ENCODE assay signal across 27 cellular contexts in the genomic region with DNA sequence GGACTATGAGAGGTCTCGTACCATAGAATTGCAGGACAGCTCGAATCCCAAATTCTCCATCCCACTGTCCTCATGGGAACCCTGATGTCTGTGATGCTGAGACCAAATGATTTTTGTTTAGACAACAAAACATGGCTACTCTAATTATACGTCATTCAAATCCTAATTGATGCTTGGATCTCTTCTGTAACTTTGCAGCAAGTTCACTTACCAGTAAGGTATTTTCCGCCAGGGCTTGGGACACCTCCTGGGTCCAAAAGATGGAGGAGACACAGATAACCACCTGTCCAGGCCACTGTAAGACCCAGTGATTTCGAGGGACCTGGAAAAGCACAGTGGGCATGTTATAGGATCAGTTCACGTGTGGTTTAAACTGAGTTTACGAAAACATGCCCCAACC.
"Had no signal": no experiment of that assay in that cellular context is flagged by ENCODE, and none has a peak within 500 bp of the region (broad histone marks: within the 10 kb centered on the region; RNA-seq: fewer than 3 reads in every experiment).

No MANE protein-coding gene starts in this region.

- H3K4me1 ChIP-seq: stomach, suprapubic skin, testis, thyroid gland, tibial artery, tibial nerve, transverse colon, upper lobe of left lung, upper lobe of right lung, uterus, vagina had no signal

- DNase-seq: stimulated activated CD4-positive, alpha-beta T cell treated with anti-CD3 and anti-CD28 coated beads, Interleukin-2, amount 100 ng/mL, for 48 hours; stimulated activated CD4-positive, alpha-beta T cell treated with anti-CD3 and anti-CD28 coated beads, Interleukin-4, amount 100 ng/mL, for 1 hour; stimulated activated CD4-positive, alpha-beta T cell treated with anti-CD3 and anti-CD28 coated beads, Interleukin-4, amount 100 ng/mL, for 24 hours; stimulated activated CD4-positive, alpha-beta T cell treated with anti-CD3 and anti-CD28 coated beads, Interleukin-4, amount 100 ng/mL, for 4 hours; stimulated activated CD8-positive, alpha-beta memory T cell treated with anti-CD3 and anti-CD28 coated beads, Interleukin-4, amount 100 ng/mL, for 48 hours; stimulated activated naive B cell treated with anti-CD40 and anti-IgM and Interleukin-4, amounts not matched to agents 10 μg/mL and 1 μg/mL and 100 μg/mL, for 72 hours; stimulated activated naive CD4-positive, alpha-beta T cell; stimulated activated naive CD4-positive, alpha-beta T cell treated with Interleukin-2 at 50 U/mL for 16 hours; stimulated activated naive CD8-positive, alpha-beta T cell treated with anti-CD3 and anti-CD28 coated beads, Interleukin-15, amount 100 ng/mL, for 72 hours; stimulated activated naive CD8-positive, alpha-beta T cell treated with anti-CD3 and anti-CD28 coated beads, Interleukin-15, Interleukin-2, amounts not matched to agents 100 U/mL and 50 U/mL, for 24 hours; stomach; substantia nigra; testis; thyroid gland; tibial artery; transverse colon; trophoblast cell; upper lobe of left lung; upper lobe of right lung; uterus had no signal

- H3K9me3 ChIP-seq: stomach, suprapubic skin, testis, thoracic aorta, thyroid gland, tibial artery, tibial nerve, transverse colon, upper lobe of left lung, upper lobe of right lung, uterus, vagina had no signal

- ATAC-seq: stimulated activated effector memory CD8-positive, alpha-beta T cell treated with anti-CD3 and anti-CD28 coated beads, Interleukin-12 subunit alpha, Interleukin-12 subunit beta, amount 100 ng/mL, for 72 hours; stimulated activated memory B cell treated with anti-CD40 and anti-IgM and Interleukin-4, amounts not matched to agents 10 μg/mL and 1 μg/mL and 100 μg/mL, for 72 hours; stimulated activated naive B cell treated with anti-CD40 and anti-IgM and Interleukin-4, amounts not matched to agents 10 μg/mL and 1 μg/mL and 100 μg/mL, for 72 hours; stimulated activated naive CD8-positive, alpha-beta T cell treated with anti-CD3 and anti-CD28 coated beads, Interleukin-15, amount 100 ng/mL, for 72 hours; stimulated activated naive CD8-positive, alpha-beta T cell treated with anti-CD3 and anti-CD28 coated beads, Interleukin-15, Interleukin-2, amounts not matched to agents 100 U/mL and 50 U/mL, for 24 hours; upper lobe of right lung had no signal

- H3K36me3 ChIP-seq: stomach, suprapubic skin, thoracic aorta, thyroid gland, tibial artery, tibial nerve, transverse colon, upper lobe of left lung, upper lobe of right lung, uterus, vagina had no signal

- H3K27me3 ChIP-seq: stomach, suprapubic skin, testis, thyroid gland, tibial artery, tibial nerve, upper lobe of left lung, upper lobe of right lung, uterus, vagina had no signal

- H3K27ac ChIP-seq: stomach, suprapubic skin, testis, thoracic aorta, thyroid gland, tibial artery, tibial nerve, transverse colon, upper lobe of left lung, upper lobe of right lung, uterus, vagina had no signal

- H3K4me3 ChIP-seq: stomach, suprapubic skin, testis, thoracic aorta, thyroid gland, tibial artery, tibial nerve, transverse colon, upper lobe of left lung, upper lobe of right lung, uterus, vagina had no signal

- FAIRE-seq: urothelium cell line had no signal
